In genomic region chr19:47803671-47804070, GRCh38 we compare ENCODE assay signal across 6 cellular contexts. TPM values are rescaled to one million over a fixed set of nuclear protein-coding genes. Genes with fewer than 3 reads are reported as not detected.
"Had no signal": no experiment of that assay in that cellular context is flagged by ENCODE, and none has a peak within 500 bp of the region (broad histone marks: within the 10 kb centered on the region; RNA-seq: fewer than 3 reads in every experiment).

No MANE protein-coding gene starts in this region.

RNA-seq across cellular contexts. Expression of gene TPRX1, which starts 0.7 kb away (rescaled TPM):
- total RNA-seq: GM23248, H1, H9, HT-29, IMR-90, K562 had no signal
- polyA plus RNA-seq: GM23248, IMR-90, K562 had no signal

RNA-seq across cellular contexts. Expression of gene CRX, which starts 18.1 kb away (rescaled TPM):
- total RNA-seq: GM23248, H1, HT-29, IMR-90, K562 had no signal
- polyA plus RNA-seq: GM23248, IMR-90 had no signal

RNA-seq across cellular contexts. Expression of gene TPRX2, which starts 55.4 kb away (rescaled TPM):
- total RNA-seq: GM23248, H1, H9, HT-29, IMR-90, K562 had no signal
- polyA plus RNA-seq: GM23248, H1, IMR-90, K562 had no signal
